13 cellular contexts compared by ENCODE assay signal in genomic region chr1:212774584-212774983, GRCh38. TPM values are rescaled to one million over a fixed set of nuclear protein-coding genes. Genes with fewer than 3 reads are reported as not detected.
DNase-seq lines count a peak whose midpoint lies in the region; ATAC-seq and TF ChIP-seq lines count a peak whose summit lies in the region.
"Had no signal": no experiment of that assay in that cellular context is flagged by ENCODE, and none has a peak within 500 bp of the region (broad histone marks: within the 10 kb centered on the region; RNA-seq: fewer than 3 reads in every experiment).

No MANE protein-coding gene starts in this region.

- no peak overlapping the region for H3K27ac ChIP-seq in thyroid gland

- peak overlapping the region; percentile 40 for H3K27ac Mint-ChIP-seq in HFFc6
- H3K27ac Mint-ChIP-seq in T-helper 17 cell = peak overlapping the region; percentile 60
- H3K27ac Mint-ChIP-seq: activated CD8-positive, alpha-beta memory T cell treated with anti-CD3 and anti-CD28 coated beads, Interleukin-2, amount 10 ng/mL, durations not matched to agents 7 days and 5 days; natural killer cell had no signal

- H3K4me3 ChIP-seq in fibroblast of villous mesenchyme (ENCODE audit: low read depth, low read length) (no peak overlapping the region), thyroid gland (replicated peaks in 1 of 3) (no peak overlapping the region)

- H3K36me3 Mint-ChIP-seq in HFFc6 (ENCODE audit: low read depth) = peaks cover 18% of the 10 kb centered on the region
- H3K36me3 Mint-ChIP-seq in T-helper 17 cell (ENCODE audit: low read depth) = peaks cover 8% of the 10 kb centered on the region

- no peaks in the 10 kb centered on the region for H3K36me3 ChIP-seq in thyroid gland

- no peak for TF ChIP-seq POLR2A in thyroid gland (IDR thresholded peaks at IDR 0.05)

- DNase-seq in CD1c-positive myeloid dendritic cell (ENCODE audit: extremely low spot score) = peak; percentile 82
- DNase-seq in HFFc6 = no peak
- no peak for DNase-seq in T-helper 17 cell
- DNase-seq in fibroblast of villous mesenchyme (ENCODE audit: low read depth) = peak; percentile 20
- DNase-seq in NCI-H1417 treated with DMSO at 0.1 percent for 48 hours (lab: John Stamatoyannopoulos, UW) = no peak
- DNase-seq in T-helper 1 cell = no peak
- no peak for DNase-seq in thyroid gland
- DNase-seq in posterior vena cava (ENCODE audit: low spot score) = no peak
- DNase-seq: activated CD8-positive, alpha-beta memory T cell treated with anti-CD3 and anti-CD28 coated beads, Interleukin-2, amount 10 ng/mL, durations not matched to agents 7 days and 5 days; CD4-positive, alpha-beta memory T cell; natural killer cell; small intestine; T-helper 2 cell had no signal

- 85 to 89% methylated on average over 2 of the region's 2 CpGs for WGBS in thyroid gland, 2 donors

- H3K27me3 Mint-ChIP-seq in HFFc6 (ENCODE audit: insufficient read depth) (no peaks in the 10 kb centered on the region), T-helper 17 cell (no peaks in the 10 kb centered on the region)
- H3K27me3 Mint-ChIP-seq: activated CD8-positive, alpha-beta memory T cell treated with anti-CD3 and anti-CD28 coated beads, Interleukin-2, amount 10 ng/mL, durations not matched to agents 7 days and 5 days; CD4-positive, alpha-beta memory T cell had no signal

- H3K4me1 Mint-ChIP-seq in HFFc6 (ENCODE audit: low read depth) = peaks cover 9% of the 10 kb centered on the region
- H3K4me1 Mint-ChIP-seq in T-helper 17 cell = peaks cover 20% of the 10 kb centered on the region

- H3K9me3 Mint-ChIP-seq in HFFc6 = peaks cover 11% of the 10 kb centered on the region

- H3K4me1 ChIP-seq in thyroid gland = no peaks in the 10 kb centered on the region

- no peak for ATAC-seq in T-helper 17 cell
- ATAC-seq: activated CD8-positive, alpha-beta memory T cell treated with anti-CD3 and anti-CD28 coated beads, Interleukin-2, amount 10 ng/mL, durations not matched to agents 7 days and 5 days; natural killer cell had no signal

- H3K4me3 Mint-ChIP-seq in HFFc6 (no peak overlapping the region), T-helper 17 cell (no peak overlapping the region)
- H3K4me3 Mint-ChIP-seq: activated CD8-positive, alpha-beta memory T cell treated with anti-CD3 and anti-CD28 coated beads, Interleukin-2, amount 10 ng/mL, durations not matched to agents 7 days and 5 days; CD4-positive, alpha-beta memory T cell; natural killer cell had no signal

- H3K27me3 ChIP-seq in thyroid gland = no peaks in the 10 kb centered on the region

- H3K9me3 ChIP-seq in T-helper 17 cell (ENCODE audit: control insufficient read depth, low read length, poor library complexity, severe bottlenecking) (no peaks in the 10 kb centered on the region), thyroid gland (no peaks in the 10 kb centered on the region)

- intact Hi-C loops in thyroid gland (cut with DNase I) (no loop called here), posterior vena cava (cut with DNase I) (no loop called here)

- no peak for TF ChIP-seq CTCF in HFFc6 (IDR thresholded peaks at IDR 0.05)
- TF ChIP-seq CTCF in fibroblast of villous mesenchyme (IDR thresholded peaks at IDR 0.05; ENCODE audit: insufficient read depth, low read depth, low read length) = no peak
- TF ChIP-seq CTCF in thyroid gland (IDR thresholded peaks at IDR 0.05) = no peak

RNA-seq across cellular contexts. Expression of gene NSL1, which starts 17.0 kb away (rescaled TPM):
- total RNA-seq in HFFc6 (2021; fragmentation: NEBNext Ultra II Directional; extraction: Animal tissue kit (Norgen Biotek cat#: 25700)) = 10 to 100 TPM; 28.7 to 35.1 (median 30.4) TPM
- 10 to 100 TPM; 18.6 to 20.3 TPM for total RNA-seq in T-helper 17 cell
- 36.7 and 42.3 TPM in 2 replicates for total RNA-seq in fibroblast of villous mesenchyme
- total RNA-seq in thyroid gland = 10 to 100 TPM; 47.5 to 62.8 (median 62.2) TPM
- total RNA-seq in posterior vena cava = 10 to 100 TPM; 29.1 to 33.4 TPM

RNA-seq across cellular contexts. Expression of gene TATDN3, which starts 17.1 kb away (rescaled TPM):
- 10 to 100 TPM in 5 of 6 experiments, 1 to 10 TPM in 1; 8.6 to 14.4 (median 12.1) TPM for total RNA-seq in HFFc6 (2021; fragmentation: NEBNext Ultra II Directional; extraction: Animal tissue kit (Norgen Biotek cat#: 25700))
- total RNA-seq in T-helper 17 cell (10 to 100 TPM; 16.1 to 16.2 TPM), fibroblast of villous mesenchyme (10.6 and 15.5 TPM in 2 replicates), thyroid gland (10 to 100 TPM; 12.1 to 20.2 (median 18.6) TPM), posterior vena cava (10 to 100 TPM; 11.4 to 12.2 TPM)

Comparison
In these comparisons a context has a peak if more than half of its experiments do, and no peak if none do; other contexts are left out.
1. DNase-seq: peak in CD1c-positive myeloid dendritic cell (single experiment) and fibroblast of villous mesenchyme (single experiment); none in HFFc6 (single experiment), T-helper 17 cell (0 of 3), NCI-H1417 treated with DMSO at 0.1 percent for 48 hours (single experiment), T-helper 1 cell (0 of 5), thyroid gland (0 of 2) and posterior vena cava (single experiment).